Comparison of ENCODE assay signal across 1 cellular context in the genomic region with DNA sequence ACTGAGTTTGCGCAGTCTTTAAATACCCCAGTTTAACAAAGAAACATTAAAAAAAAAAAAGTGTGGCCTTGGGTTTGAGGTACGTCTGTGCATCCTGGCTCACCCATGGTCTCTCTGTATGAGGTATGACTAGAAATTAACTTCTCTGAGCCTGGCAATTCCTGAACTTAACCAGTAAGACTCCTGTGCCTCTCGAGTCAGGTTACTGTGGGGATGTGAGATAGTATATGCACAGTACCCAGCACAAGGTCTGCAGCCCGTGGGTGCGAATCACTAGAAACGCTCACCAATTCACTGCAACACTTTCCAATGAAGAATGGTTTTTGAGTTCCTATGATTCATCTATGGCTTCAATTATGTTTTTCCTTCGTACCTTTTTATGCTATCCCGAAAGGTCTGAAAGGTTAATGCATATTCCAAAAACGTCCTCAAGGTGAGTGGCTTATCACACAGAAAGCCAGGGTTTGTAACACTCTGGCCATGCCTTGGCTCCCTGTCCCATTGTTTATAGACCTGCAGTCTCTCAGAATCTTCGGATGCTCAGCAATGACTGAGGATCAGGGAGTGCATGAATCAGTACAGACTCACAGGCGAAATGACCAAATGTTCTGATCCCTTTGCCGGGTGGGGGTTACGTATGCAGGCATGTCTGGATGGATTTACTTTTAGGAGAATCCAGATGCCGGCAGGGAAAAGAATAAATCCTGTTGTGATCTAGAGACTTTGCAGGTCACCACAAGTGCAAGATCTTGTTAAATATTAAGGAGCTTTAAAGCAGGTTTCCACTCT.
TF ChIP-seq lines count a peak whose summit lies in the region.

No MANE protein-coding gene starts in this region.

TF ChIP-seq in WTC11, 78 proteins besides CTCF, POLR2A, EP300 and RAD21 (continued from another document):
- TF ChIP-seq, protein P1, sequence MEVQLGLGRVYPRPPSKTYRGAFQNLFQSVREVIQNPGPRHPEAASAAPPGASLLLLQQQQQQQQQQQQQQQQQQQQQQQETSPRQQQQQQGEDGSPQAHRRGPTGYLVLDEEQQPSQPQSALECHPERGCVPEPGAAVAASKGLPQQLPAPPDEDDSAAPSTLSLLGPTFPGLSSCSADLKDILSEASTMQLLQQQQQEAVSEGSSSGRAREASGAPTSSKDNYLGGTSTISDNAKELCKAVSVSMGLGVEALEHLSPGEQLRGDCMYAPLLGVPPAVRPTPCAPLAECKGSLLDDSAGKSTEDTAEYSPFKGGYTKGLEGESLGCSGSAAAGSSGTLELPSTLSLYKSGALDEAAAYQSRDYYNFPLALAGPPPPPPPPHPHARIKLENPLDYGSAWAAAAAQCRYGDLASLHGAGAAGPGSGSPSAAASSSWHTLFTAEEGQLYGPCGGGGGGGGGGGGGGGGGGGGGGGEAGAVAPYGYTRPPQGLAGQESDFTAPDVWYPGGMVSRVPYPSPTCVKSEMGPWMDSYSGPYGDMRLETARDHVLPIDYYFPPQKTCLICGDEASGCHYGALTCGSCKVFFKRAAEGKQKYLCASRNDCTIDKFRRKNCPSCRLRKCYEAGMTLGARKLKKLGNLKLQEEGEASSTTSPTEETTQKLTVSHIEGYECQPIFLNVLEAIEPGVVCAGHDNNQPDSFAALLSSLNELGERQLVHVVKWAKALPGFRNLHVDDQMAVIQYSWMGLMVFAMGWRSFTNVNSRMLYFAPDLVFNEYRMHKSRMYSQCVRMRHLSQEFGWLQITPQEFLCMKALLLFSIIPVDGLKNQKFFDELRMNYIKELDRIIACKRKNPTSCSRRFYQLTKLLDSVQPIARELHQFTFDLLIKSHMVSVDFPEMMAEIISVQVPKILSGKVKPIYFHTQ (CRISPR knock-in tag; IDR thresholded peaks at IDR 0.05) = no peak
- TF ChIP-seq, protein P2, sequence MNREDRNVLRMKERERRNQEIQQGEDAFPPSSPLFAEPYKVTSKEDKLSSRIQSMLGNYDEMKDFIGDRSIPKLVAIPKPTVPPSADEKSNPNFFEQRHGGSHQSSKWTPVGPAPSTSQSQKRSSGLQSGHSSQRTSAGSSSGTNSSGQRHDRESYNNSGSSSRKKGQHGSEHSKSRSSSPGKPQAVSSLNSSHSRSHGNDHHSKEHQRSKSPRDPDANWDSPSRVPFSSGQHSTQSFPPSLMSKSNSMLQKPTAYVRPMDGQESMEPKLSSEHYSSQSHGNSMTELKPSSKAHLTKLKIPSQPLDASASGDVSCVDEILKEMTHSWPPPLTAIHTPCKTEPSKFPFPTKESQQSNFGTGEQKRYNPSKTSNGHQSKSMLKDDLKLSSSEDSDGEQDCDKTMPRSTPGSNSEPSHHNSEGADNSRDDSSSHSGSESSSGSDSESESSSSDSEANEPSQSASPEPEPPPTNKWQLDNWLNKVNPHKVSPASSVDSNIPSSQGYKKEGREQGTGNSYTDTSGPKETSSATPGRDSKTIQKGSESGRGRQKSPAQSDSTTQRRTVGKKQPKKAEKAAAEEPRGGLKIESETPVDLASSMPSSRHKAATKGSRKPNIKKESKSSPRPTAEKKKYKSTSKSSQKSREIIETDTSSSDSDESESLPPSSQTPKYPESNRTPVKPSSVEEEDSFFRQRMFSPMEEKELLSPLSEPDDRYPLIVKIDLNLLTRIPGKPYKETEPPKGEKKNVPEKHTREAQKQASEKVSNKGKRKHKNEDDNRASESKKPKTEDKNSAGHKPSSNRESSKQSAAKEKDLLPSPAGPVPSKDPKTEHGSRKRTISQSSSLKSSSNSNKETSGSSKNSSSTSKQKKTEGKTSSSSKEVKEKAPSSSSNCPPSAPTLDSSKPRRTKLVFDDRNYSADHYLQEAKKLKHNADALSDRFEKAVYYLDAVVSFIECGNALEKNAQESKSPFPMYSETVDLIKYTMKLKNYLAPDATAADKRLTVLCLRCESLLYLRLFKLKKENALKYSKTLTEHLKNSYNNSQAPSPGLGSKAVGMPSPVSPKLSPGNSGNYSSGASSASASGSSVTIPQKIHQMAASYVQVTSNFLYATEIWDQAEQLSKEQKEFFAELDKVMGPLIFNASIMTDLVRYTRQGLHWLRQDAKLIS (CRISPR knock-in tag; IDR thresholded peaks at IDR 0.05; ENCODE audit: borderline replicate concordance) = no peak
- TF ChIP-seq, protein P3, sequence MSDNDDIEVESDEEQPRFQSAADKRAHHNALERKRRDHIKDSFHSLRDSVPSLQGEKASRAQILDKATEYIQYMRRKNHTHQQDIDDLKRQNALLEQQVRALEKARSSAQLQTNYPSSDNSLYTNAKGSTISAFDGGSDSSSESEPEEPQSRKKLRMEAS (CRISPR knock-in tag; IDR thresholded peaks at IDR 0.05) = no peak
- no peak for TF ChIP-seq CREB1 (CRISPR knock-in tag; IDR thresholded peaks at IDR 0.05)
- TF ChIP-seq, protein P4, sequence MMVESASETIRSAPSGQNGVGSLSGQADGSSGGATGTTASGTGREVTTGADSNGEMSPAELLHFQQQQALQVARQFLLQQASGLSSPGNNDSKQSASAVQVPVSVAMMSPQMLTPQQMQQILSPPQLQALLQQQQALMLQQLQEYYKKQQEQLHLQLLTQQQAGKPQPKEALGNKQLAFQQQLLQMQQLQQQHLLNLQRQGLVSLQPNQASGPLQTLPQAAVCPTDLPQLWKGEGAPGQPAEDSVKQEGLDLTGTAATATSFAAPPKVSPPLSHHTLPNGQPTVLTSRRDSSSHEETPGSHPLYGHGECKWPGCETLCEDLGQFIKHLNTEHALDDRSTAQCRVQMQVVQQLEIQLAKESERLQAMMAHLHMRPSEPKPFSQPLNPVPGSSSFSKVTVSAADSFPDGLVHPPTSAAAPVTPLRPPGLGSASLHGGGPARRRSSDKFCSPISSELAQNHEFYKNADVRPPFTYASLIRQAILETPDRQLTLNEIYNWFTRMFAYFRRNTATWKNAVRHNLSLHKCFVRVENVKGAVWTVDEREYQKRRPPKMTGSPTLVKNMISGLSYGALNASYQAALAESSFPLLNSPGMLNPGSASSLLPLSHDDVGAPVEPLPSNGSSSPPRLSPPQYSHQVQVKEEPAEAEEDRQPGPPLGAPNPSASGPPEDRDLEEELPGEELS (CRISPR knock-in tag; IDR thresholded peaks at IDR 0.05) = no peak
- no peak for TF ChIP-seq JUN (CRISPR knock-in tag; IDR thresholded peaks at IDR 0.05)
- TF ChIP-seq ZNF416 (CRISPR knock-in tag; IDR thresholded peaks at IDR 0.05) = no peak
- no peak for TF ChIP-seq TEAD1 (CRISPR knock-in tag; IDR thresholded peaks at IDR 0.05)
- TF ChIP-seq, protein P5, sequence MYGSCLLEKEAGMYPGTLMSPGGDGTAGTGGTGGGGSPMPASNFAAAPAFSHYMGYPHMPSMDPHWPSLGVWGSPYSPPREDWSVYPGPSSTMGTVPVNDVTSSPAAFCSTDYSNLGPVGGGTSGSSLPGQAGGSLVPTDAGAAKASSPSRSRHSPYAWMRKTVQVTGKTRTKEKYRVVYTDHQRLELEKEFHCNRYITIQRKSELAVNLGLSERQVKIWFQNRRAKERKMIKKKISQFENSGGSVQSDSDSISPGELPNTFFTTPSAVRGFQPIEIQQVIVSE (CRISPR knock-in tag; IDR thresholded peaks at IDR 0.05; ENCODE audit: borderline replicate concordance) = no peak
- TF ChIP-seq, protein P6, sequence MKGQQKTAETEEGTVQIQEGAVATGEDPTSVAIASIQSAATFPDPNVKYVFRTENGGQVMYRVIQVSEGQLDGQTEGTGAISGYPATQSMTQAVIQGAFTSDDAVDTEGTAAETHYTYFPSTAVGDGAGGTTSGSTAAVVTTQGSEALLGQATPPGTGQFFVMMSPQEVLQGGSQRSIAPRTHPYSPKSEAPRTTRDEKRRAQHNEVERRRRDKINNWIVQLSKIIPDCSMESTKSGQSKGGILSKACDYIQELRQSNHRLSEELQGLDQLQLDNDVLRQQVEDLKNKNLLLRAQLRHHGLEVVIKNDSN (CRISPR knock-in tag; IDR thresholded peaks at IDR 0.05) = no peak
- TF ChIP-seq, protein P7, sequence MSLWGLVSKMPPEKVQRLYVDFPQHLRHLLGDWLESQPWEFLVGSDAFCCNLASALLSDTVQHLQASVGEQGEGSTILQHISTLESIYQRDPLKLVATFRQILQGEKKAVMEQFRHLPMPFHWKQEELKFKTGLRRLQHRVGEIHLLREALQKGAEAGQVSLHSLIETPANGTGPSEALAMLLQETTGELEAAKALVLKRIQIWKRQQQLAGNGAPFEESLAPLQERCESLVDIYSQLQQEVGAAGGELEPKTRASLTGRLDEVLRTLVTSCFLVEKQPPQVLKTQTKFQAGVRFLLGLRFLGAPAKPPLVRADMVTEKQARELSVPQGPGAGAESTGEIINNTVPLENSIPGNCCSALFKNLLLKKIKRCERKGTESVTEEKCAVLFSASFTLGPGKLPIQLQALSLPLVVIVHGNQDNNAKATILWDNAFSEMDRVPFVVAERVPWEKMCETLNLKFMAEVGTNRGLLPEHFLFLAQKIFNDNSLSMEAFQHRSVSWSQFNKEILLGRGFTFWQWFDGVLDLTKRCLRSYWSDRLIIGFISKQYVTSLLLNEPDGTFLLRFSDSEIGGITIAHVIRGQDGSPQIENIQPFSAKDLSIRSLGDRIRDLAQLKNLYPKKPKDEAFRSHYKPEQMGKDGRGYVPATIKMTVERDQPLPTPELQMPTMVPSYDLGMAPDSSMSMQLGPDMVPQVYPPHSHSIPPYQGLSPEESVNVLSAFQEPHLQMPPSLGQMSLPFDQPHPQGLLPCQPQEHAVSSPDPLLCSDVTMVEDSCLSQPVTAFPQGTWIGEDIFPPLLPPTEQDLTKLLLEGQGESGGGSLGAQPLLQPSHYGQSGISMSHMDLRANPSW (CRISPR knock-in tag; conservative IDR thresholded peaks at IDR 0.05; ENCODE audit: low read depth) = no peak
